17 cellular contexts compared by ENCODE assay signal in the genomic region with DNA sequence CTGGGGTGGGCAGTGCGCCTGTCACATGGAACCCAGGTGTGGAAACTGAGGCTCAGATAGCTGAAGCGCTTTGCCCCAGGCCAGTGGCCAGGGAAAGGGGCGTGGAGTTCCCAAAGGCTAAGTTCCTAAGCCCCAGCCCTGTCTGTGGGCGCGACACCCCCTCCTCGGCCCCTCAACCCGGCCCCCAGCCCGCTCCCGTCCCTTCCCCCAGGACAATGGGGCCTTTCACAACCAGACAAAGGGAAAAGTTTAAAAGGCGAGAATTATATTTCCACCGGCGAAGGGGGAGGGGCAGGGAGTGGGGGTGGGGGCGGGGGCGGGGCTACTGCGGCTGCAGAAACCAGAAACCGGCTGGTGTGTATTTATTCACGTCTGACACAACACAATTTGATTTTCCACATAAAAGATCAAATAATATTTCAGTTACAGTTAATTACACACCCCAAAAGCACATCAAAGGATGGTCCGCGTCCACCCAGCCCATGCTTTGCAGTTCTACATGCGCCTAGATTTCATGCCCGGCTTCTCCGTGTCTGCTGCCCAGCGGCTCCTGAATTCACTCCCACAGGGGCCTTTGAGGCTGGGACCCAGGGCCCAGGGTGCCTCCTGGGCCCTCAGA.
"Had no signal": no experiment of that assay in that cellular context is flagged by ENCODE, and none has a peak within 500 bp of the region (broad histone marks: within the 10 kb centered on the region; RNA-seq: fewer than 3 reads in every experiment).

No MANE protein-coding gene starts in this region.

- H3K4me1 Mint-ChIP-seq: central memory CD8-positive, alpha-beta T cell had no signal

- H3K27ac ChIP-seq: brain microvascular endothelial cell, coronary artery, neutrophil, suprapubic skin had no signal

- H3K27ac Mint-ChIP-seq: activated naive CD8-positive, alpha-beta T cell treated with anti-CD3 and anti-CD28 coated beads, Interleukin-2, amount 10 ng/mL, durations not matched to agents 7 days and 5 days; activated T-helper 1 cell treated with anti-CD3 and anti-CD28 coated beads, Interleukin-12 subunit alpha, Interleukin-12 subunit beta, Interleukin-2, Interleukin-4 antibody, amounts not matched to agents 30 ng/mL and 10 ng/mL and 1 ng/mL, durations not matched to agents 14 hours and 24 hours and 36 hours; immature natural killer cell; naive B cell had no signal

- H3K4me3 ChIP-seq: coronary artery, suprapubic skin had no signal

- H3K36me3 ChIP-seq: brain microvascular endothelial cell, neutrophil, suprapubic skin had no signal

- DNase-seq: activated CD4-positive, alpha-beta T cell treated with anti-CD3 and anti-CD28 coated beads, Interleukin-2, amount 50 U/mL, for 1 hour; activated CD8-positive, alpha-beta memory T cell treated with anti-CD3 and anti-CD28 coated beads for 24 hours; activated naive CD4-positive, alpha-beta T cell; activated naive CD8-positive, alpha-beta T cell treated with anti-CD3 and anti-CD28 coated beads, Interleukin-2, amount 10 ng/mL, durations not matched to agents 7 days and 5 days; brain microvascular endothelial cell; effector CD4-positive, alpha-beta T cell; foreskin melanocyte; immature natural killer cell; naive B cell; stimulated activated CD4-positive, alpha-beta T cell treated with anti-CD3 and anti-CD28 coated beads, Interleukin-15, amount 100 ng/mL, for 24 hours; stimulated activated CD4-positive, alpha-beta T cell treated with anti-CD3 and anti-CD28 coated beads, Interleukin-4, amount 100 ng/mL, for 24 hours; stimulated activated naive CD4-positive, alpha-beta T cell treated with Interleukin-2 at 50 U/mL for 16 hours had no signal

- H3K4me3 Mint-ChIP-seq: activated naive CD8-positive, alpha-beta T cell treated with anti-CD3 and anti-CD28 coated beads, Interleukin-2, amount 10 ng/mL, durations not matched to agents 7 days and 5 days; activated T-helper 1 cell treated with anti-CD3 and anti-CD28 coated beads, Interleukin-12 subunit alpha, Interleukin-12 subunit beta, Interleukin-2, Interleukin-4 antibody, amounts not matched to agents 30 ng/mL and 10 ng/mL and 1 ng/mL, durations not matched to agents 14 hours and 24 hours and 36 hours; central memory CD8-positive, alpha-beta T cell; immature natural killer cell; naive B cell had no signal

- H3K9me3 ChIP-seq: neutrophil, suprapubic skin had no signal

- H3K36me3 Mint-ChIP-seq: activated naive CD8-positive, alpha-beta T cell treated with anti-CD3 and anti-CD28 coated beads, Interleukin-2, amount 10 ng/mL, durations not matched to agents 7 days and 5 days; immature natural killer cell; naive B cell had no signal

- H3K9me3 Mint-ChIP-seq: activated naive CD8-positive, alpha-beta T cell treated with anti-CD3 and anti-CD28 coated beads, Interleukin-2, amount 10 ng/mL, durations not matched to agents 7 days and 5 days; activated T-helper 1 cell treated with anti-CD3 and anti-CD28 coated beads, Interleukin-12 subunit alpha, Interleukin-12 subunit beta, Interleukin-2, Interleukin-4 antibody, amounts not matched to agents 30 ng/mL and 10 ng/mL and 1 ng/mL, durations not matched to agents 14 hours and 24 hours and 36 hours; central memory CD8-positive, alpha-beta T cell; immature natural killer cell had no signal
